In genomic region chr1:66980745-66981367, GRCh38 we compare ENCODE assay signal across 9 cellular contexts. TPM values are rescaled to one million over a fixed set of nuclear protein-coding genes. Genes with fewer than 3 reads are reported as not detected.
DNase-seq lines count a peak whose midpoint lies in the region; ATAC-seq and TF ChIP-seq lines count a peak whose summit lies in the region.
"Had no signal": no experiment of that assay in that cellular context is flagged by ENCODE, and none has a peak within 500 bp of the region (broad histone marks: within the 10 kb centered on the region; RNA-seq: fewer than 3 reads in every experiment).

No MANE protein-coding gene starts in this region.

- H3K4me1 Mint-ChIP-seq in effector memory CD8-positive, alpha-beta T cell (ENCODE audit: low read depth in 2 of 2) = peaks cover 7 to 19% of the 10 kb centered on the region in 2 donors
- no peaks in the 10 kb centered on the region for H3K4me1 Mint-ChIP-seq in osteocyte (ENCODE audit: unreplicated experiment)
- H3K4me1 Mint-ChIP-seq: mesothelial cell of epicardium had no signal

- peaks cover 0 to 94% of the 10 kb centered on the region in 2 donors for H3K36me3 ChIP-seq in psoas muscle (ENCODE audit: insufficient read depth in 1 of 2, low read depth in 1 of 2)

- no peaks in the 10 kb centered on the region for H3K9me3 ChIP-seq in psoas muscle

- peak overlapping the region; percentile 56 for H3K27ac ChIP-seq in psoas muscle
- H3K27ac ChIP-seq: SK-N-MC had no signal

- TF ChIP-seq CTCF in psoas muscle (IDR thresholded peaks at IDR 0.05) (no peak), osteocyte (IDR thresholded peaks at IDR 0.05) (no peak)

- H3K27me3 ChIP-seq in psoas muscle (ENCODE audit: insufficient read depth in 3 of 3, low read length in 2 of 3) = no peaks in the 10 kb centered on the region

- no peaks in the 10 kb centered on the region for H3K4me1 ChIP-seq in psoas muscle

- 68 to 85% (median 76%) methylated on average over 1 of the region's 1 CpG for WGBS in psoas muscle, 3 donors

- no peaks in the 10 kb centered on the region for H3K27me3 Mint-ChIP-seq in effector memory CD8-positive, alpha-beta T cell
- H3K27me3 Mint-ChIP-seq in osteocyte (ENCODE audit: unreplicated experiment) = no peaks in the 10 kb centered on the region

- DNase-seq in ELR (ENCODE audit: low read depth) (peak; percentile 29), NCI-H69 (lab: John Stamatoyannopoulos, UW) (peak; percentile 75), psoas muscle (no peak), kidney tubule cell (ENCODE audit: low spot score) (no peak), osteocyte (ENCODE audit: extremely low spot score, unreplicated experiment) (no peak)
- DNase-seq in effector memory CD8-positive, alpha-beta T cell = no peak

- H3K27ac Mint-ChIP-seq in effector memory CD8-positive, alpha-beta T cell = peak overlapping the region; percentile 88 to 96
- no peak overlapping the region for H3K27ac Mint-ChIP-seq in osteocyte (ENCODE audit: unreplicated experiment)
- H3K27ac Mint-ChIP-seq: mesothelial cell of epicardium had no signal

- intact Hi-C loops in psoas muscle (cut with DNase I) = no loop called here

- peak overlapping the region; percentile 53 to 71 for H3K4me3 Mint-ChIP-seq in effector memory CD8-positive, alpha-beta T cell
- no peak overlapping the region for H3K4me3 Mint-ChIP-seq in osteocyte (ENCODE audit: unreplicated experiment)
- H3K4me3 Mint-ChIP-seq: mesothelial cell of epicardium had no signal

- peak overlapping the region; percentile 51 for H3K4me3 ChIP-seq in psoas muscle
- H3K4me3 ChIP-seq: SK-N-MC had no signal

- peak; percentile 28 for ATAC-seq in effector memory CD8-positive, alpha-beta T cell (replicated peaks)
- ATAC-seq in psoas muscle = no peak
- no peak for ATAC-seq in GM21526 (IDR thresholded peaks at IDR 0.05; ENCODE audit: low FRiP score, unreplicated experiment)

- H3K9me3 Mint-ChIP-seq in effector memory CD8-positive, alpha-beta T cell = no peaks in the 10 kb centered on the region
- no peaks in the 10 kb centered on the region for H3K9me3 Mint-ChIP-seq in osteocyte (ENCODE audit: unreplicated experiment)
- H3K9me3 Mint-ChIP-seq: mesothelial cell of epicardium had no signal

- peaks cover 72% of the 10 kb centered on the region for H3K36me3 Mint-ChIP-seq in effector memory CD8-positive, alpha-beta T cell (ENCODE audit: insufficient read depth)
- peaks cover 36% of the 10 kb centered on the region for H3K36me3 Mint-ChIP-seq in osteocyte (ENCODE audit: unreplicated experiment)

RNA-seq across cellular contexts. Expression of gene MIER1, which starts 56.1 kb away (rescaled TPM):
- total RNA-seq in psoas muscle = 10 to 100 TPM; 12.9 to 18.9 (median 15.2) TPM
- polyA plus RNA-seq in psoas muscle = 10 to 100 TPM in 2 of 3 donors, 1 to 10 TPM in 1; 6.4 to 13.1 (median 10.5) TPM
- 45.8 and 48.3 TPM in 2 replicates for total RNA-seq in osteocyte

RNA-seq across cellular contexts. Expression of gene DNAI4, which starts 56.2 kb away (rescaled TPM):
- total RNA-seq in psoas muscle (1 to 10 TPM; 4.5 to 6.5 (median 5.3) TPM), osteocyte (8.9 and 10.0 TPM in 2 replicates)
- polyA plus RNA-seq in psoas muscle = under 1 TPM; 0.18 to 0.43 (median 0.21) TPM

Comparison
In these comparisons a context has a peak if more than half of its experiments do, and no peak if none do; other contexts are left out.
1. DNase-seq: peak in ELR (single experiment) and NCI-H69 (single experiment); none in effector memory CD8-positive, alpha-beta T cell (0 of 3), psoas muscle (0 of 2), kidney tubule cell (single experiment) and osteocyte (single experiment).